Comparison of ENCODE assay signal across 10 cellular contexts in genomic region chr6:111625511-111626331, GRCh38. TPM values are rescaled to one million over a fixed set of nuclear protein-coding genes. Genes with fewer than 3 reads are reported as not detected.
DNase-seq lines count a peak whose midpoint lies in the region; ATAC-seq and TF ChIP-seq lines count a peak whose summit lies in the region.
"Had no signal": no experiment of that assay in that cellular context is flagged by ENCODE, and none has a peak within 500 bp of the region (broad histone marks: within the 10 kb centered on the region; RNA-seq: fewer than 3 reads in every experiment).

No MANE protein-coding gene starts in this region.

- peak; percentile 49 to 64 for ATAC-seq in activated T-cell treated with anti-CD3 and anti-CD28 coated beads, Interleukin-2, amount 50 U/mL, for 72 hours (replicated peaks in 1 of 2)
- ATAC-seq in heart right ventricle = peak; percentile 56 to 82 (median 70)

- H3K36me3 ChIP-seq in heart right ventricle = no peaks in the 10 kb centered on the region

- no peak overlapping the region for H3K4me3 Mint-ChIP-seq in activated T-cell treated with anti-CD3 and anti-CD28 coated beads, Interleukin-2, amount 50 U/mL, for 72 hours
- H3K4me3 Mint-ChIP-seq in nephron progenitor cell (no peak overlapping the region), immature natural killer cell (no peak overlapping the region)
- H3K4me3 Mint-ChIP-seq: activated B cell treated with CpG ODN at 0.5 μM for 24 hours had no signal

- H3K9me3 ChIP-seq in heart right ventricle = peaks cover 0 to 9% (median 0%) of the 10 kb centered on the region in 11 donors

- H3K4me1 Mint-ChIP-seq in activated T-cell treated with anti-CD3 and anti-CD28 coated beads, Interleukin-2, amount 50 U/mL, for 72 hours (ENCODE audit: low read depth) = peaks cover 7% of the 10 kb centered on the region
- H3K4me1 Mint-ChIP-seq in nephron progenitor cell (peaks cover 28% of the 10 kb centered on the region), immature natural killer cell (no peaks in the 10 kb centered on the region)
- H3K4me1 Mint-ChIP-seq: activated B cell treated with CpG ODN at 0.5 μM for 24 hours had no signal

- TF ChIP-seq CTCF in heart right ventricle (IDR thresholded peaks at IDR 0.05) = no peak
- TF ChIP-seq CTCF in nephron progenitor cell (IDR thresholded peaks at IDR 0.05) = no peak

- H3K36me3 Mint-ChIP-seq in activated T-cell treated with anti-CD3 and anti-CD28 coated beads, Interleukin-2, amount 50 U/mL, for 72 hours (ENCODE audit: insufficient read depth in 2 of 2) = peaks cover 4% of the 10 kb centered on the region in 2 donors
- no peaks in the 10 kb centered on the region for H3K36me3 Mint-ChIP-seq in nephron progenitor cell (ENCODE audit: low read depth)
- H3K36me3 Mint-ChIP-seq in immature natural killer cell = peaks cover 5 to 28% (median 15%) of the 10 kb centered on the region in 3 donors

- no peaks in the 10 kb centered on the region for H3K27me3 ChIP-seq in heart right ventricle
- H3K27me3 ChIP-seq: hepatocyte had no signal

- H3K27ac Mint-ChIP-seq in activated T-cell treated with anti-CD3 and anti-CD28 coated beads, Interleukin-2, amount 50 U/mL, for 72 hours = no peak overlapping the region
- H3K27ac Mint-ChIP-seq in nephron progenitor cell (no peak overlapping the region), immature natural killer cell (no peak overlapping the region)
- H3K27ac Mint-ChIP-seq: activated B cell treated with CpG ODN at 0.5 μM for 24 hours had no signal

- H3K9me3 Mint-ChIP-seq in activated T-cell treated with anti-CD3 and anti-CD28 coated beads, Interleukin-2, amount 50 U/mL, for 72 hours = peaks cover 2 to 4% of the 10 kb centered on the region in 2 donors
- H3K9me3 Mint-ChIP-seq in nephron progenitor cell (peaks cover 9% of the 10 kb centered on the region), immature natural killer cell (peaks cover 0 to 6% (median 2%) of the 10 kb centered on the region in 6 donors)

- peak; percentile 31 for DNase-seq in HT1080 (ENCODE audit: low read depth)
- peak in 1 of 2 donors; percentile 11 for DNase-seq in activated T-cell treated with anti-CD3 and anti-CD28 coated beads, Interleukin-2, amount 50 U/mL, for 72 hours
- DNase-seq in heart right ventricle = peak; percentile 42 to 56
- DNase-seq in stimulated activated CD8-positive, alpha-beta memory T cell treated with anti-CD3 and anti-CD28 coated beads, Interleukin-4, amount 100 ng/mL, for 48 hours = peak; percentile 38
- no peak for DNase-seq in activated CD4-positive, CD25-positive, alpha-beta regulatory T cell (lab: John Stamatoyannopoulos, UW)
- DNase-seq in activated CD4-positive, alpha-beta T cell treated with anti-CD3 and anti-CD28 coated beads for 48 hours = no peak
- DNase-seq in nephron progenitor cell = no peak
- DNase-seq in immature natural killer cell = no peak
- DNase-seq: activated B cell treated with CpG ODN at 0.5 μM for 24 hours had no signal

- peak overlapping the region in 8 of 10 donors; percentile 7 to 47 (median 38) for H3K4me3 ChIP-seq in heart right ventricle
- H3K4me3 ChIP-seq: hepatocyte had no signal

- H3K4me1 ChIP-seq in heart right ventricle = peaks cover 0 to 47% (median 21%) of the 10 kb centered on the region in 9 donors

- H3K27ac ChIP-seq in heart right ventricle = peak overlapping the region; percentile 17 to 91 (median 70)
- H3K27ac ChIP-seq: hepatocyte had no signal

- no peaks in the 10 kb centered on the region for H3K27me3 Mint-ChIP-seq in activated T-cell treated with anti-CD3 and anti-CD28 coated beads, Interleukin-2, amount 50 U/mL, for 72 hours (ENCODE audit: low read depth)
- H3K27me3 Mint-ChIP-seq in nephron progenitor cell (ENCODE audit: low read depth, poor library complexity) (peaks cover 8% of the 10 kb centered on the region), immature natural killer cell (ENCODE audit: low read depth in 3 of 3) (no peaks in the 10 kb centered on the region)

- WGBS in heart right ventricle, 2 donors = 43 to 44% methylated on average over 17 of the region's 17 CpGs

- intact Hi-C loops in heart right ventricle (cut with DNase I) = no loop called here

RNA-seq across cellular contexts. Expression of gene TRAF3IP2, which starts 20.0 kb away (rescaled TPM):
- 18.3 and 34.9 TPM in 2 replicates for total RNA-seq in HT1080 (2014; rRNA removed; shearing (Covaris generic))
- polyA plus RNA-seq in HT1080 (2015; cell fraction: cytosol; rRNA removed) = 26.1 and 32.1 TPM in 2 replicates
- 21.1 and 25.0 TPM in 2 replicates for polyA plus RNA-seq in HT1080 (2015; cell fraction: nucleus; rRNA removed)
- total RNA-seq in activated T-cell treated with anti-CD3 and anti-CD28 coated beads, Interleukin-2, amount 50 U/mL, for 72 hours = 10 to 100 TPM; 29.3 to 45.5 TPM
- total RNA-seq in heart right ventricle = 10 to 100 TPM in 8 of 10 donors, 1 to 10 TPM in 2; 9.7 to 18.0 (median 11.8) TPM
- polyA plus RNA-seq in heart right ventricle (10 to 100 TPM; 12.5 to 19.8 TPM), immature natural killer cell (10 to 100 TPM in 1 of 3 donors, 1 to 10 TPM in 1, not detected in 1; 1.9 to 10.6 TPM)

Comparison
In these comparisons a context has a peak if more than half of its experiments do, and no peak if none do; other contexts are left out.
1. DNase-seq: peak in HT1080 (single experiment), heart right ventricle (2 of 2) and stimulated activated CD8-positive, alpha-beta memory T cell treated with anti-CD3 and anti-CD28 coated beads, Interleukin-4, amount 100 ng/mL, for 48 hours (single experiment); none in activated CD4-positive, CD25-positive, alpha-beta regulatory T cell (0 of 4), activated CD4-positive, alpha-beta T cell treated with anti-CD3 and anti-CD28 coated beads for 48 hours (single experiment), nephron progenitor cell (single experiment) and immature natural killer cell (0 of 3).